In the genomic region with DNA sequence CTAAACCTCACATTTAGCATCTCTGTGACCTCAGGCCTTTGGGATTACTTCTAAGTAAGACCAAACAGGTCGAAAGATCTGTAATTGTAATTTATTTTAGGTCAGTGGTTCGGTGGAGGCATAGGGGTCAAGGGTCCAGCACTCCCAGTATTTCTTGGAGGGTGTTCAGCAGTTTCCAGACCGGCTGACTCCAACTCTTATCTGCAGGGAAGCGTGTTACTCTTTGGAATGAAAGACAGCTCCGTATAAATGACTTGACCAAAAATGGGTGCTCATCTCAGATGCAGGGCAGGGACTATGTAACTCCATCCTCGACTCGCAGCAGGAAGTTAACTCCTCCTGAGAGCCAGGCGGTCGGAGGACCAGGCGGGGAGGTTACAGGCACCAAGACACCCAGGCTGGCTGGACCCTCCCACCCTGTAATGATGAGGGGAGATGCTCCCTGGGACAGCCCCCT, we compare ENCODE assay signal across 8 cellular contexts. TPM values are rescaled to one million over a fixed set of nuclear protein-coding genes. Genes with fewer than 3 reads are reported as not detected.
DNase-seq lines count a peak whose midpoint lies in the region; ATAC-seq, FAIRE-seq and TF ChIP-seq lines count a peak whose summit lies in the region.

No MANE protein-coding gene starts in this region.

- WGBS in sigmoid colon, 2 donors, result 1 to 3% methylated on average over 10 of the region's 10 CpGs

- H3K4me1 ChIP-seq in sigmoid colon, result peaks cover 0 to 21% (median 10%) of the 10 kb centered on the region in 4 donors

- no peaks in the 10 kb centered on the region for H3K36me3 ChIP-seq in sigmoid colon

- no peak for DNase-seq in GM19239 (ENCODE audit: insufficient read length, low spot score)
- no peak for DNase-seq in RWPE1 (ENCODE audit: low spot score)
- no peak for DNase-seq in fibroblast of mammary gland (ENCODE audit: low read depth)
- DNase-seq in sigmoid colon, result no peak
- DNase-seq in SHP77 treated with DMSO at 0.1 percent for 48 hours (lab: John Stamatoyannopoulos, UW), result no peak
- no peak for DNase-seq in GM10266 (ENCODE audit: extremely low spot score)
- no peak for DNase-seq in NCI-H187 (lab: John Stamatoyannopoulos, UW)

- ATAC-seq in HG03520 (IDR thresholded peaks at IDR 0.05; ENCODE audit: unreplicated experiment), result no peak

- TF ChIP-seq CTCF in RWPE1 (conservative IDR thresholded peaks at IDR 0.05; ENCODE audit: low read depth) (no peak), fibroblast of mammary gland (conservative IDR thresholded peaks at IDR 0.05; ENCODE audit: control insufficient read depth, insufficient read depth, low read depth, low read length) (no peak), sigmoid colon (IDR thresholded peaks at IDR 0.05) (no peak), GM10266 (IDR thresholded peaks at IDR 0.05; ENCODE audit: control insufficient read depth, insufficient read depth, low read depth, missing control alignments) (no peak)

- intact Hi-C loops in sigmoid colon (cut with DNase I), result loop anchor here (5.0 to 10.0 kb wide), 2 partner anchors 41 to 568 kb away; no protein-coding TSS in a partner anchor

- FAIRE-seq in GM19239 (lab: Jason Lieb, UNC), result peak; percentile 11

- H3K27me3 ChIP-seq in sigmoid colon, result no peaks in the 10 kb centered on the region

- H3K27ac ChIP-seq in RWPE1 (peak overlapping the region; percentile 86), sigmoid colon (peak overlapping the region; percentile 85 to 92 (median 88))

- no peaks in the 10 kb centered on the region for H3K9me3 ChIP-seq in sigmoid colon

- no peak for TF ChIP-seq EP300 in sigmoid colon (IDR thresholded peaks at IDR 0.05)

- peak overlapping the region; percentile 79 for H3K4me3 ChIP-seq in fibroblast of mammary gland (ENCODE audit: control insufficient read depth, low read depth, low read length)
- H3K4me3 ChIP-seq in sigmoid colon, result peak overlapping the region; percentile 62 to 83 (median 73)

- no peak for TF ChIP-seq POLR2A in sigmoid colon (IDR thresholded peaks at IDR 0.05)

- POLR2A ChIA-PET in RWPE1 (lab: Yijun Ruan, JAX; ENCODE audit: low non-redundant PET), result no interaction called here

- CTCF ChIA-PET in RWPE1 (lab: Yijun Ruan, JAX), result interaction anchor here (0.5 to 1.7 kb wide), 6 partner anchors 10 to 368 kb away, joined by 3 to 16 read pairs (median 4); no protein-coding TSS in a partner anchor

RNA-seq across cellular contexts. Expression of a gene that starts 0.6 kb away (rescaled TPM):
- 10 to 100 TPM; 32.6 to 71.5 (median 35.8) TPM for total RNA-seq in sigmoid colon
- polyA plus RNA-seq in sigmoid colon, result 10 to 100 TPM in 1 of 3 donors, 1 to 10 TPM in 2; 3.2 to 12.7 (median 4.8) TPM
